In genomic region chr11:3153291-3153861, GRCh38 we compare ENCODE assay signal across 10 cellular contexts. TPM values are rescaled to one million over a fixed set of nuclear protein-coding genes. Genes with fewer than 3 reads are reported as not detected.
DNase-seq lines count a peak whose midpoint lies in the region; ATAC-seq and TF ChIP-seq lines count a peak whose summit lies in the region.
"Had no signal": no experiment of that assay in that cellular context is flagged by ENCODE, and none has a peak within 500 bp of the region (broad histone marks: within the 10 kb centered on the region; RNA-seq: fewer than 3 reads in every experiment).

No MANE protein-coding gene starts in this region.

- no peak for TF ChIP-seq POLR2A in gastroesophageal sphincter (IDR thresholded peaks at IDR 0.05)

- H3K27ac Mint-ChIP-seq in activated CD8-positive, alpha-beta memory T cell treated with anti-CD3 and anti-CD28 coated beads, Interleukin-2, amount 10 ng/mL, durations not matched to agents 7 days and 5 days: no peak overlapping the region

- intact Hi-C loops in A673 (cut with micrococcal nuclease; ENCODE audit: unreplicated experiment): no loop called here

- peaks cover 12% of the 10 kb centered on the region for H3K4me1 ChIP-seq in A673 (ENCODE audit: insufficient read depth, low read length, poor library complexity, severe bottlenecking)
- H3K4me1 ChIP-seq in gastroesophageal sphincter: peaks cover 0 to 100% (median 40%) of the 10 kb centered on the region in 3 donors

- POLR2A ChIA-PET in A673 (lab: Charles Lee; ENCODE audit: low non-redundant PET): no interaction called here

- no peak for TF ChIP-seq CTCF in A673 (conservative IDR thresholded peaks at IDR 0.05; ENCODE audit: low read depth, low read length)
- peak in 1 of 4 experiments; percentile 4 for TF ChIP-seq CTCF in gastroesophageal sphincter (IDR thresholded peaks at IDR 0.05)

- H3K4me3 ChIP-seq in A673 (ENCODE audit: low read depth, low read length, poor library complexity, severe bottlenecking) (no peak overlapping the region), gastroesophageal sphincter (peak overlapping the region in 1 of 2 donors; percentile 9)
- H3K4me3 ChIP-seq: BLaER1 had no signal

- WGBS in gastroesophageal sphincter (ENCODE audit: low coverage in 1 of 2), 2 donors: 5 to 30% methylated on average over 8 to 14 of the region's 14 CpGs

- no peaks in the 10 kb centered on the region for H3K36me3 Mint-ChIP-seq in activated CD8-positive, alpha-beta memory T cell treated with anti-CD3 and anti-CD28 coated beads, Interleukin-2, amount 10 ng/mL, durations not matched to agents 7 days and 5 days

- CTCF ChIA-PET in A673 (lab: Charles Lee): no interaction called here
- CTCF ChIA-PET in activated CD8-positive, alpha-beta memory T cell treated with anti-CD3 and anti-CD28 coated beads, Interleukin-2, amount 10 ng/mL, durations not matched to agents 7 days and 5 days (lab: Charles Lee): no interaction called here

- BruUV-seq in A673 (replicated peaks; lab: Mats Ljungman, UMichigan): no TSS peak

- no peak overlapping the region for H3K4me3 Mint-ChIP-seq in activated CD8-positive, alpha-beta memory T cell treated with anti-CD3 and anti-CD28 coated beads, Interleukin-2, amount 10 ng/mL, durations not matched to agents 7 days and 5 days

- no peaks in the 10 kb centered on the region for H3K4me1 Mint-ChIP-seq in activated CD8-positive, alpha-beta memory T cell treated with anti-CD3 and anti-CD28 coated beads, Interleukin-2, amount 10 ng/mL, durations not matched to agents 7 days and 5 days

- ATAC-seq in gastroesophageal sphincter: peak; percentile 87
- no peak for ATAC-seq in activated CD8-positive, alpha-beta memory T cell treated with anti-CD3 and anti-CD28 coated beads, Interleukin-2, amount 10 ng/mL, durations not matched to agents 7 days and 5 days

- no peak for TF ChIP-seq EP300 in gastroesophageal sphincter (IDR thresholded peaks at IDR 0.05)

- H3K27ac ChIP-seq in A673 (ENCODE audit: low read depth, low read length, poor library complexity, severe bottlenecking): peak overlapping the region; percentile 59
- H3K27ac ChIP-seq in gastroesophageal sphincter: peak overlapping the region; percentile 17 to 94 (median 86)

- no peaks in the 10 kb centered on the region for H3K9me3 ChIP-seq in A673 (ENCODE audit: low read depth, low read length, poor library complexity, severe bottlenecking)
- no peaks in the 10 kb centered on the region for H3K9me3 ChIP-seq in gastroesophageal sphincter
- H3K9me3 ChIP-seq: BLaER1 had no signal

- DNase-seq in A673 (ENCODE audit: low spot score) (no peak), SK-MEL-5 (ENCODE audit: low read depth, low spot score) (peak; percentile 5), non-pigmented ciliary epithelial cell (ENCODE audit: low read depth) (peak; percentile 75), DMS 273 (lab: John Stamatoyannopoulos, UW; ENCODE audit: unreplicated experiment) (no peak), putamen (ENCODE audit: low spot score) (no peak), NCI-H446 treated with DMSO at 0.1 percent for 48 hours (lab: John Stamatoyannopoulos, UW) (no peak)
- no peak for DNase-seq in activated CD8-positive, alpha-beta memory T cell treated with anti-CD3 and anti-CD28 coated beads, Interleukin-2, amount 10 ng/mL, durations not matched to agents 7 days and 5 days
- DNase-seq: stimulated activated CD4-positive, alpha-beta T cell treated with anti-CD3 and anti-CD28 coated beads, Interleukin-2, amount 100 ng/mL, for 24 hours had no signal

- H3K9me3 Mint-ChIP-seq in activated CD8-positive, alpha-beta memory T cell treated with anti-CD3 and anti-CD28 coated beads, Interleukin-2, amount 10 ng/mL, durations not matched to agents 7 days and 5 days (ENCODE audit: low read depth): no peaks in the 10 kb centered on the region

- in situ Hi-C loops in SK-MEL-5 (cut with HindIII; ENCODE audit: low pct_unique_long_range_greater_than_20kb, low sequenced_read_pairs): no loop called here

- no peaks in the 10 kb centered on the region for H3K27me3 Mint-ChIP-seq in activated CD8-positive, alpha-beta memory T cell treated with anti-CD3 and anti-CD28 coated beads, Interleukin-2, amount 10 ng/mL, durations not matched to agents 7 days and 5 days

- H3K27me3 ChIP-seq in A673 (replicated peaks; ENCODE audit: insufficient read depth, low read depth, low read length, poor library complexity): no peaks in the 10 kb centered on the region
- H3K27me3 ChIP-seq in gastroesophageal sphincter: no peaks in the 10 kb centered on the region
- H3K27me3 ChIP-seq: BLaER1 had no signal

- H3K36me3 ChIP-seq in A673 (ENCODE audit: insufficient read depth, low read length, poor library complexity, severe bottlenecking) (no peaks in the 10 kb centered on the region), gastroesophageal sphincter (peaks cover 0 to 20% of the 10 kb centered on the region in 2 donors)

RNA-seq across cellular contexts. Expression of gene OSBPL5, which starts 11.7 kb away (rescaled TPM):
- total RNA-seq in A673 (2021) (28.4 and 30.1 TPM in 2 replicates), gastroesophageal sphincter (10 to 100 TPM; 39.9 to 94.0 (median 66.4) TPM)
- total RNA-seq in SK-MEL-5 (2014; rRNA removed; shearing (Covaris generic)): 11.7 and 15.2 TPM in 2 replicates
- polyA plus RNA-seq in SK-MEL-5 (2015; cell fraction: cytosol; rRNA removed): 27.8 and 30.3 TPM in 2 replicates
- polyA plus RNA-seq in SK-MEL-5 (2015; cell fraction: nucleus; rRNA removed): 71.9 and 89.9 TPM in 2 replicates
- 1 to 10 TPM; 2.5 to 2.6 TPM for total RNA-seq in activated CD8-positive, alpha-beta memory T cell treated with anti-CD3 and anti-CD28 coated beads, Interleukin-2, amount 10 ng/mL, durations not matched to agents 7 days and 5 days

Comparison
In these comparisons a context has a peak if more than half of its experiments do, and no peak if none do; other contexts are left out.
1. DNase-seq: peak in SK-MEL-5 (single experiment) and non-pigmented ciliary epithelial cell (single experiment); none in A673 (single experiment), activated CD8-positive, alpha-beta memory T cell treated with anti-CD3 and anti-CD28 coated beads, Interleukin-2, amount 10 ng/mL, durations not matched to agents 7 days and 5 days (single experiment), DMS 273 (single experiment), putamen (single experiment) and NCI-H446 treated with DMSO at 0.1 percent for 48 hours (single experiment).